Comparison of ENCODE assay signal across 8 cellular contexts in genomic region chr9:123401879-123402513, GRCh38.
DNase-seq lines count a peak whose midpoint lies in the region; ATAC-seq and TF ChIP-seq lines count a peak whose summit lies in the region.

No MANE protein-coding gene starts in this region.

- ATAC-seq in HG03439 (IDR thresholded peaks at IDR 0.05; ENCODE audit: unreplicated experiment): no peak

- CTCF ChIA-PET in AG04449 (lab: Yijun Ruan, JAX): interaction anchor here (0.6 to 4.5 kb wide), 12 partner anchors 9 to 1135 kb away, joined by 3 to 23 read pairs (median 3); no protein-coding TSS in a partner anchor

- no peaks in the 10 kb centered on the region for H3K27me3 ChIP-seq in tibial artery

- H3K9me3 ChIP-seq in tibial artery: no peaks in the 10 kb centered on the region

- peak overlapping the region; percentile 74 to 80 for H3K27ac ChIP-seq in tibial artery

- intact Hi-C loops in tibial artery (cut with DNase I; ENCODE audit: low total_unique reads): loop anchor here (10.0 kb wide), 1 partner anchor 633 kb away; no protein-coding TSS in a partner anchor

- H3K36me3 ChIP-seq in tibial artery: peaks cover 0 to 7% (median 0%) of the 10 kb centered on the region in 3 donors

- no peak for DNase-seq in AG04449 (ENCODE audit: low read depth, low spot score)
- peak; percentile 8 for DNase-seq in GM12864 (ENCODE audit: low read depth)
- peak; percentile 7 for DNase-seq in NCI-H2196 treated with DMSO at 0.1 percent for 48 hours (lab: John Stamatoyannopoulos, UW; ENCODE audit: unreplicated experiment)
- DNase-seq in astrocyte of the hippocampus (ENCODE audit: low read depth, low spot score): peak; percentile 78
- peak; percentile 79 for DNase-seq in inferior parietal cortex (ENCODE audit: extremely low spot score)
- no peak for DNase-seq in tibial artery
- DNase-seq in stimulated activated CD4-positive, alpha-beta T cell treated with anti-CD3 and anti-CD28 coated beads, Interleukin-4, amount 100 ng/mL, for 4 hours: no peak

- H3K4me3 ChIP-seq in AG04449 (ENCODE audit: low read depth, low read length) (no peak overlapping the region), GM12864 (ENCODE audit: low read depth, low read length) (no peak overlapping the region), tibial artery (peak overlapping the region; percentile 34 to 44)

- TF ChIP-seq CTCF in AG04449 (IDR thresholded peaks at IDR 0.05; ENCODE audit: insufficient read depth, low read length, missing control alignments): peak; percentile 79
- peak; percentile 80 for TF ChIP-seq CTCF in GM12864 (IDR thresholded peaks at IDR 0.05; ENCODE audit: low read depth, low read length, missing control alignments)
- TF ChIP-seq CTCF in tibial artery (IDR thresholded peaks at IDR 0.05): peak; percentile 75 to 84

- POLR2A ChIA-PET in AG04449 (lab: Yijun Ruan, JAX): no interaction called here

- H3K4me1 ChIP-seq in tibial artery: peaks cover 0 to 18% (median 5%) of the 10 kb centered on the region in 4 donors

Comparison
In these comparisons a context has a peak if more than half of its experiments do, and no peak if none do; other contexts are left out.
1. DNase-seq: peak in GM12864 (single experiment), NCI-H2196 treated with DMSO at 0.1 percent for 48 hours (single experiment), astrocyte of the hippocampus (single experiment) and inferior parietal cortex (single experiment); none in AG04449 (single experiment), tibial artery (0 of 2) and stimulated activated CD4-positive, alpha-beta T cell treated with anti-CD3 and anti-CD28 coated beads, Interleukin-4, amount 100 ng/mL, for 4 hours (0 of 2).
2. H3K4me3 ChIP-seq: peak in tibial artery (2 of 2); none in AG04449 (single experiment) and GM12864 (single experiment).
3. Peak in every context shown above with its lines, with median percentiles within 50 percentile points of each other: CTCF ChIP-seq.